ENCODE assay signal across 29 cellular contexts in the genomic region with DNA sequence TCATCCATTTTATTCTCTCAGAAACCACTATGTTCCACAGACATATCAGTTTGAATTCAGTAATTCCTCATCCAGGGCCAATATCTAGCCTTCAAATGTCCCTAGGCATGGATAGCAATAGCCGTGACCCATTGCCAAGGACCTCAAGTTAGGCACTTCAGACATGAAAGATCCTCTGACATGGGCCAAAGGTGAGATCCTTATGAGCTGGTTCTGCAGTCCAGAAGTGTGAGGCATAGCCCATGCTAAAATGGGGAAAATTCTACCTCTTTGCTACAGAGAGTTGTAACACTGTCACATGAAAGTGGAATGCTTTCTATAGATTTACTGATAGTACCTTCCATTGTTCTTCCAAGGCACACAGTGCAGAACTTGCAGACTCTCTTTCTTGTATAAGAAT.
"Had no signal": no experiment of that assay in that cellular context is flagged by ENCODE, and none has a peak within 500 bp of the region (broad histone marks: within the 10 kb centered on the region; RNA-seq: fewer than 3 reads in every experiment).

No MANE protein-coding gene starts in this region.

- H3K36me3 ChIP-seq: ascending aorta, cardiac muscle cell, colonic mucosa, esophagus squamous epithelium, neutrophil, right lobe of liver, transverse colon had no signal

- H3K27ac ChIP-seq: ascending aorta, cardiac muscle cell, colonic mucosa, epithelial cell of prostate, esophagus squamous epithelium, neutrophil, right lobe of liver, testis, transverse colon, VCaP had no signal

- H3K9me3 ChIP-seq: ascending aorta, colonic mucosa, esophagus squamous epithelium, neutrophil, right lobe of liver, testis, transverse colon had no signal

- DNase-seq: activated CD4-positive, alpha-beta T cell treated with anti-CD3 and anti-CD28 coated beads for 48 hours; activated CD4-positive, alpha-beta T cell treated with anti-CD3 and anti-CD28 coated beads, Interleukin-2, amount 50 U/mL, for 48 hours; activated CD8-positive, alpha-beta memory T cell treated with anti-CD3 and anti-CD28 coated beads, Interleukin-2, amount 50 U/mL, for 48 hours; activated gamma-delta T cell; activated naive CD4-positive, alpha-beta T cell treated with anti-CD3 and anti-CD28 coated beads, Interleukin-2, amount 10 ng/mL, durations not matched to agents 7 days and 5 days; activated naive CD8-positive, alpha-beta T cell treated with anti-CD3 and anti-CD28 coated beads, Interleukin-2, amount 10 ng/mL, durations not matched to agents 7 days and 5 days; activated T-cell treated with anti-CD3 and anti-CD28 coated beads, Interleukin-2, amount 50 U/mL, for 24 hours; cerebellar nuclear complex; colonic mucosa; effector CD8-positive, alpha-beta T cell; esophagus squamous epithelium; foreskin melanocyte; left cardiac atrium; left ventricle myocardium superior; naive B cell; nephron progenitor cell; right lobe of liver; stimulated activated CD4-positive, alpha-beta T cell treated with anti-CD3 and anti-CD28 coated beads, Interleukin-12 subunit alpha, Interleukin-12 subunit beta, amount 100 ng/mL, for 4 hours; stimulated activated CD4-positive, alpha-beta T cell treated with anti-CD3 and anti-CD28 coated beads, Interleukin-4, amount 100 ng/mL, for 1 hour; stimulated activated naive CD8-positive, alpha-beta T cell treated with anti-CD3 and anti-CD28 coated beads, Interleukin-15, Interleukin-2, amounts not matched to agents 100 U/mL and 50 U/mL, for 24 hours; T-helper 9 cell; testis; transverse colon had no signal

- H3K4me1 ChIP-seq: ascending aorta, colonic mucosa, esophagus squamous epithelium, right lobe of liver, testis had no signal

- ATAC-seq: activated CD4-positive, CD25-positive, alpha-beta regulatory T cell treated with anti-CD3 and anti-CD28 coated beads, Interleukin-2, amount 50 U/mL, for 24 hours; left cardiac atrium; left ventricle myocardium superior; right lobe of liver; stimulated activated naive CD8-positive, alpha-beta T cell treated with anti-CD3 and anti-CD28 coated beads, Interleukin-15, Interleukin-2, amounts not matched to agents 100 U/mL and 50 U/mL, for 24 hours had no signal

- H3K4me3 ChIP-seq: ascending aorta, cardiac muscle cell, colonic mucosa, esophagus squamous epithelium, right lobe of liver, testis, transverse colon had no signal

- H3K27me3 ChIP-seq: ascending aorta, cardiac muscle cell, colonic mucosa, right lobe of liver, testis, transverse colon had no signal
